ENCODE assay signal across 8 cellular contexts in genomic region chr3:158731525-158731924, GRCh38. TPM values are rescaled to one million over a fixed set of nuclear protein-coding genes. Genes with fewer than 3 reads are reported as not detected.
A peak's percentile ranks its signal among the peaks of the same experiment; 100 is the strongest.
DNase-seq lines count a peak whose midpoint lies in the region; ATAC-seq, FAIRE-seq and TF ChIP-seq lines count a peak whose summit lies in the region.

No MANE protein-coding gene starts in this region.

- no peaks in the 10 kb centered on the region for H4K20me1 ChIP-seq in HepG2 (ENCODE audit: insufficient read depth, low read length)

- POLR2A ChIA-PET in HepG2 (lab: Yijun Ruan, JAX) = no interaction called here
- POLR2A ChIA-PET in naive thymus-derived CD4-positive, alpha-beta T cell (lab: Charles Lee) = no interaction called here

- peak overlapping the region; percentile 36 to 82 (median 65) for H3K4me3 Mint-ChIP-seq in naive thymus-derived CD4-positive, alpha-beta T cell

- peaks cover 0 to 30% (median 18%) of the 10 kb centered on the region in 7 donors for H3K4me1 Mint-ChIP-seq in naive thymus-derived CD4-positive, alpha-beta T cell

- H3K27ac ChIP-seq in liver (ENCODE audit: low read depth in 1 of 2, low read length in 2 of 2) (peak overlapping the region in 1 of 2 donors; percentile 51), HepG2 (ENCODE audit: extremely low read length, insufficient read depth, low read length) (no peak overlapping the region), coronary artery (peak overlapping the region; percentile 69 to 83)
- H3K27ac ChIP-seq in naive thymus-derived CD4-positive, alpha-beta T cell (ENCODE audit: low read depth, low read length) = no peak overlapping the region

- H3K27ac Mint-ChIP-seq in naive thymus-derived CD4-positive, alpha-beta T cell = no peak overlapping the region

- no peak for DNase-seq in HepG2 (ENCODE audit: low spot score)
- DNase-seq in coronary artery (ENCODE audit: low spot score) = peak; percentile 60
- DNase-seq in naive thymus-derived CD4-positive, alpha-beta T cell = no peak
- no peak for DNase-seq in SK-N-DZ (ENCODE audit: low spot score)
- DNase-seq in hippocampal formation (lab: John Stamatoyannopoulos, UW) = no peak
- DNase-seq in stimulated activated naive CD4-positive, alpha-beta T cell treated with Interleukin-2 at 50 U/mL for 16 hours (lab: John Stamatoyannopoulos, UW) = no peak

- peaks cover 0 to 4% (median 0%) of the 10 kb centered on the region in 5 donors for H3K27me3 Mint-ChIP-seq in naive thymus-derived CD4-positive, alpha-beta T cell

- H3K9ac ChIP-seq in liver (ENCODE audit: low read depth in 1 of 2, low read length in 2 of 2) = no peak overlapping the region
- H3K9ac ChIP-seq in HepG2 (ENCODE audit: insufficient read depth, low read depth, low read length) = no peak overlapping the region

- H3K4me3 ChIP-seq in liver (ENCODE audit: low read depth in 1 of 3, low read length in 3 of 3) (peak overlapping the region in 2 of 3 donors; percentile 54 to 81), HepG2 (replicated peaks in 1 of 3; ENCODE audit: insufficient read depth in 1 of 3, low read depth in 2 of 3, low read length in 3 of 3) (no peak overlapping the region), coronary artery (peak overlapping the region; percentile 89)
- peak overlapping the region; percentile 30 for H3K4me3 ChIP-seq in naive thymus-derived CD4-positive, alpha-beta T cell (ENCODE audit: low read length)

- TF ChIP-seq RAD21 in liver (IDR thresholded peaks at IDR 0.05) = no peak
- TF ChIP-seq RAD21 in HepG2 (CRISPR knock-in tag; IDR thresholded peaks at IDR 0.05) = no peak

- in situ Hi-C loops in HepG2 (cut with HindIII; ENCODE audit: extremely low pct_ligation_motif_present, low pct_unique_long_range_greater_than_20kb) = no loop called here

- WGBS in liver = 71% methylated on average over 13 of the region's 13 CpGs
- WGBS in HepG2 (ENCODE audit: low lambda C conversion rate) = 93% methylated on average over 13 of the region's 13 CpGs

- ATAC-seq in HepG2 (no peak), HG03439 (IDR thresholded peaks at IDR 0.05; ENCODE audit: unreplicated experiment) (no peak)
- ATAC-seq in naive thymus-derived CD4-positive, alpha-beta T cell = no peak

- peaks cover 0 to 8% (median 3%) of the 10 kb centered on the region in 4 donors for H3K9me3 ChIP-seq in liver (ENCODE audit: control insufficient read depth in 4 of 4, low read length in 3 of 4)
- peaks cover 4% of the 10 kb centered on the region; the same call in 1 of the 2 replicates for H3K9me3 ChIP-seq in HepG2 (ENCODE audit: low read length)
- H3K9me3 ChIP-seq in naive thymus-derived CD4-positive, alpha-beta T cell (ENCODE audit: control insufficient read depth in 2 of 3, low read length in 3 of 3) = peaks cover 0 to 4% (median 0%) of the 10 kb centered on the region in 3 experiments

- no peaks in the 10 kb centered on the region for H3K36me3 ChIP-seq in liver (ENCODE audit: control insufficient read depth in 4 of 4, insufficient read depth in 3 of 4, low read depth in 1 of 4, low read length in 3 of 4)
- no peaks in the 10 kb centered on the region for H3K36me3 ChIP-seq in HepG2 (replicated peaks in 1 of 2; ENCODE audit: control insufficient read depth in 1 of 2, insufficient read depth in 2 of 2, low read length in 2 of 2)
- H3K36me3 ChIP-seq in naive thymus-derived CD4-positive, alpha-beta T cell (ENCODE audit: control insufficient read depth in 2 of 3, insufficient read depth in 3 of 3, low read length in 3 of 3) = no peaks in the 10 kb centered on the region

- CTCF ChIA-PET in HepG2 (lab: Yijun Ruan, JAX; ENCODE audit: low intra/inter-chr PET ratio, low total read pairs) = no interaction called here
- CTCF ChIA-PET in naive thymus-derived CD4-positive, alpha-beta T cell (lab: Charles Lee) = interaction anchor here (0.8 kb wide), 1 partner anchor 14 kb away, joined by 3 read pairs; no protein-coding TSS in a partner anchor

- peaks cover 0 to 14% (median 2%) of the 10 kb centered on the region in 5 donors for H3K36me3 Mint-ChIP-seq in naive thymus-derived CD4-positive, alpha-beta T cell

- intact Hi-C loops in HepG2 (cut with micrococcal nuclease; ENCODE audit: unreplicated experiment) = no loop called here
- intact Hi-C loops in naive thymus-derived CD4-positive, alpha-beta T cell (cut with micrococcal nuclease) = no loop called here

- peaks cover 0 to 14% (median 3%) of the 10 kb centered on the region in 11 donors for H3K9me3 Mint-ChIP-seq in naive thymus-derived CD4-positive, alpha-beta T cell

- H3K4me2 ChIP-seq in HepG2 (ENCODE audit: low read depth, low read length) = no peak overlapping the region

- H3K4me1 ChIP-seq in liver (ENCODE audit: control insufficient read depth in 4 of 4, insufficient read depth in 4 of 4, low read length in 3 of 4) (peaks cover 4 to 29% (median 16%) of the 10 kb centered on the region in 4 donors), HepG2 (ENCODE audit: insufficient read depth, low read length) (peaks cover 12% of the 10 kb centered on the region; the same call in 1 of the 2 replicates)
- peaks cover 0 to 4% of the 10 kb centered on the region in 2 donors for H3K4me1 ChIP-seq in naive thymus-derived CD4-positive, alpha-beta T cell (ENCODE audit: control insufficient read depth in 2 of 2, insufficient read depth in 2 of 2, low read length in 2 of 2)

- BruUV-seq in HepG2 (replicated peaks; lab: Mats Ljungman, UMichigan) = no TSS peak

- no peaks in the 10 kb centered on the region for H3K79me2 ChIP-seq in HepG2 (ENCODE audit: insufficient read depth, low read length)

- TF ChIP-seq CTCF in liver (IDR thresholded peaks at IDR 0.05; ENCODE audit: low read depth, low read length, missing input control) = no peak
- no peak for TF ChIP-seq CTCF in HepG2 (CRISPR knock-in tag; IDR thresholded peaks at IDR 0.05)
- no peak for TF ChIP-seq CTCF in coronary artery (IDR thresholded peaks at IDR 0.05)

- no peak overlapping the region for H2AFZ ChIP-seq in HepG2 (ENCODE audit: low read length)

- FAIRE-seq in HepG2 (lab: Jason Lieb, UNC) = no peak

- H3K27me3 ChIP-seq in liver (ENCODE audit: control insufficient read depth in 4 of 4, insufficient read depth in 4 of 4, low read length in 3 of 4) (no peaks in the 10 kb centered on the region), HepG2 (ENCODE audit: control insufficient read depth in 1 of 2, insufficient read depth in 2 of 2, low read length in 2 of 2) (no peaks in the 10 kb centered on the region)
- H3K27me3 ChIP-seq in naive thymus-derived CD4-positive, alpha-beta T cell (ENCODE audit: control insufficient read depth in 2 of 2, insufficient read depth in 2 of 2, low read length in 2 of 2) = no peaks in the 10 kb centered on the region

- TF ChIP-seq EP300 in HepG2 (IDR thresholded peaks at IDR 0.05; ENCODE audit: low read depth in 2 of 2, low read length in 2 of 2) = no peak
- no peak for TF ChIP-seq EP300 in HepG2 (CRISPR knock-in tag; IDR thresholded peaks at IDR 0.05; ENCODE audit: borderline replicate concordance)

- no peak for TF ChIP-seq POLR2A in HepG2 (IDR thresholded peaks at IDR 0.05; ENCODE audit: insufficient read depth in 1 of 2, low read depth in 2 of 2, low read length in 2 of 2)

RNA-seq across cellular contexts. Expression of gene RARRES1, which starts 0.7 kb away (rescaled TPM):
- total RNA-seq in liver = 1 to 10 TPM in 1 of 2 donors, under 1 TPM in 1; 0.92 to 6.9 TPM
- polyA plus RNA-seq in liver = 1 to 10 TPM; 1.6 to 3.2 TPM
- total RNA-seq in HepG2 (2016; rRNA removed; fragmentation: Illumina TruSeq; extraction: Trizol) = not detected in 2 replicates
- not detected in 2 replicates for total RNA-seq in HepG2 (2016; cell fraction: cytosol; rRNA removed; fragmentation: Illumina TruSeq; extraction: Trizol; ENCODE audit: low read depth)
- not detected in 2 replicates for total RNA-seq in HepG2 (2016; cell fraction: insoluble cytoplasmic fraction; rRNA removed; fragmentation: Illumina TruSeq; extraction: Trizol)
- not detected in 2 replicates for total RNA-seq in HepG2 (2016; cell fraction: membrane; rRNA removed; fragmentation: Illumina TruSeq; extraction: Trizol)
- total RNA-seq in HepG2 (2016; cell fraction: nucleus; rRNA removed; fragmentation: Illumina TruSeq; extraction: Trizol) = not detected in 2 replicates
- polyA plus RNA-seq in HepG2 (2011; rRNA removed) = not detected in 2 replicates
- polyA plus RNA-seq in HepG2 (2011; cell fraction: cytosol; rRNA removed) = not detected in 2 replicates
- not detected in 2 replicates for polyA plus RNA-seq in HepG2 (2011; cell fraction: nucleus; rRNA removed)
- not detected in 2 replicates for polyA plus RNA-seq in HepG2 (2012)
- polyA plus RNA-seq in HepG2 (2016; cell fraction: cytosol; fragmentation: Illumina TruSeq; extraction: Trizol; ENCODE audit: low read depth) = not detected in 2 replicates
- not detected in 2 replicates for polyA plus RNA-seq in HepG2 (2016; cell fraction: insoluble cytoplasmic fraction; fragmentation: Illumina TruSeq; extraction: Trizol; ENCODE audit: low read depth)
- polyA plus RNA-seq in HepG2 (2016; cell fraction: membrane; fragmentation: Illumina TruSeq; extraction: Trizol; ENCODE audit: low read depth) = not detected in 2 replicates
- polyA plus RNA-seq in HepG2 (2016; cell fraction: nucleus; fragmentation: Illumina TruSeq; extraction: Trizol; ENCODE audit: insufficient read depth, low read depth) = not detected in 2 replicates
- polyA minus RNA-seq in HepG2 (2011; rRNA and poly(A)+ RNA removed; ENCODE audit: low replicate concordance) = 0.63 TPM in 1 of 2 replicates, not detected in the other
- polyA minus RNA-seq in HepG2 (2011; cell fraction: cytosol; rRNA and poly(A)+ RNA removed) = not detected in 2 replicates
- not detected in 2 replicates for polyA minus RNA-seq in HepG2 (2011; cell fraction: nucleus; rRNA and poly(A)+ RNA removed)
- total RNA-seq in naive thymus-derived CD4-positive, alpha-beta T cell = not detected
- polyA plus RNA-seq in naive thymus-derived CD4-positive, alpha-beta T cell = not detected
- polyA plus RNA-seq in SK-N-DZ (2014; cell fraction: cytosol; rRNA removed) = not detected in 2 replicates
- not detected in 2 replicates for polyA plus RNA-seq in SK-N-DZ (2014; cell fraction: nucleus; rRNA removed)

RNA-seq across cellular contexts. Expression of gene LXN, which starts 59.1 kb away (rescaled TPM):
- total RNA-seq in liver (10 to 100 TPM in 1 of 2 donors, 1 to 10 TPM in 1; 1.7 to 52.2 TPM), HepG2 (2016; rRNA removed; fragmentation: Illumina TruSeq; extraction: Trizol) (not detected in 2 replicates)
- polyA plus RNA-seq in liver (1 to 10 TPM; 2.5 to 2.8 TPM), HepG2 (2011; rRNA removed) (not detected in 2 replicates)
- not detected in 2 replicates for total RNA-seq in HepG2 (2016; cell fraction: cytosol; rRNA removed; fragmentation: Illumina TruSeq; extraction: Trizol; ENCODE audit: low read depth)
- total RNA-seq in HepG2 (2016; cell fraction: insoluble cytoplasmic fraction; rRNA removed; fragmentation: Illumina TruSeq; extraction: Trizol) = not detected in 2 replicates
- total RNA-seq in HepG2 (2016; cell fraction: membrane; rRNA removed; fragmentation: Illumina TruSeq; extraction: Trizol) = not detected in 2 replicates
- not detected in 2 replicates for total RNA-seq in HepG2 (2016; cell fraction: nucleus; rRNA removed; fragmentation: Illumina TruSeq; extraction: Trizol)
- not detected in 2 replicates for polyA plus RNA-seq in HepG2 (2011; cell fraction: cytosol; rRNA removed)
- not detected in 2 replicates for polyA plus RNA-seq in HepG2 (2011; cell fraction: nucleus; rRNA removed)
- not detected in 2 replicates for polyA plus RNA-seq in HepG2 (2012)
- polyA plus RNA-seq in HepG2 (2016; cell fraction: cytosol; fragmentation: Illumina TruSeq; extraction: Trizol; ENCODE audit: low read depth) = not detected in 2 replicates
- not detected in 2 replicates for polyA plus RNA-seq in HepG2 (2016; cell fraction: insoluble cytoplasmic fraction; fragmentation: Illumina TruSeq; extraction: Trizol; ENCODE audit: low read depth)
- polyA plus RNA-seq in HepG2 (2016; cell fraction: membrane; fragmentation: Illumina TruSeq; extraction: Trizol; ENCODE audit: low read depth) = not detected in 2 replicates
- polyA plus RNA-seq in HepG2 (2016; cell fraction: nucleus; fragmentation: Illumina TruSeq; extraction: Trizol; ENCODE audit: insufficient read depth, low read depth) = not detected in 2 replicates
- 10.7 TPM in 1 of 2 replicates, not detected in the other for polyA minus RNA-seq in HepG2 (2011; rRNA and poly(A)+ RNA removed; ENCODE audit: low replicate concordance)
- 0.53 TPM in 1 of 2 replicates, not detected in the other for polyA minus RNA-seq in HepG2 (2011; cell fraction: cytosol; rRNA and poly(A)+ RNA removed)
- polyA minus RNA-seq in HepG2 (2011; cell fraction: nucleus; rRNA and poly(A)+ RNA removed) = not detected in 2 replicates
- total RNA-seq in naive thymus-derived CD4-positive, alpha-beta T cell = 10 to 100 TPM in 1 of 5 experiments, 1 to 10 TPM in 4; 2.1 to 10.9 (median 6.0) TPM
- polyA plus RNA-seq in naive thymus-derived CD4-positive, alpha-beta T cell = 10 to 100 TPM; 15.9 to 18.8 TPM
- polyA plus RNA-seq in SK-N-DZ (2014; cell fraction: cytosol; rRNA removed) = not detected in 2 replicates
- not detected in 2 replicates for polyA plus RNA-seq in SK-N-DZ (2014; cell fraction: nucleus; rRNA removed)

Comparison
In these comparisons a context has a peak if more than half of its experiments do, and no peak if none do; other contexts are left out.
1. H3K4me3 ChIP-seq: peak in liver (2 of 3), coronary artery (single experiment) and naive thymus-derived CD4-positive, alpha-beta T cell (single experiment); none in HepG2 (0 of 3).
2. H3K27ac ChIP-seq: peak in coronary artery (2 of 2); none in HepG2 (single experiment) and naive thymus-derived CD4-positive, alpha-beta T cell (single experiment).